In the genomic region with DNA sequence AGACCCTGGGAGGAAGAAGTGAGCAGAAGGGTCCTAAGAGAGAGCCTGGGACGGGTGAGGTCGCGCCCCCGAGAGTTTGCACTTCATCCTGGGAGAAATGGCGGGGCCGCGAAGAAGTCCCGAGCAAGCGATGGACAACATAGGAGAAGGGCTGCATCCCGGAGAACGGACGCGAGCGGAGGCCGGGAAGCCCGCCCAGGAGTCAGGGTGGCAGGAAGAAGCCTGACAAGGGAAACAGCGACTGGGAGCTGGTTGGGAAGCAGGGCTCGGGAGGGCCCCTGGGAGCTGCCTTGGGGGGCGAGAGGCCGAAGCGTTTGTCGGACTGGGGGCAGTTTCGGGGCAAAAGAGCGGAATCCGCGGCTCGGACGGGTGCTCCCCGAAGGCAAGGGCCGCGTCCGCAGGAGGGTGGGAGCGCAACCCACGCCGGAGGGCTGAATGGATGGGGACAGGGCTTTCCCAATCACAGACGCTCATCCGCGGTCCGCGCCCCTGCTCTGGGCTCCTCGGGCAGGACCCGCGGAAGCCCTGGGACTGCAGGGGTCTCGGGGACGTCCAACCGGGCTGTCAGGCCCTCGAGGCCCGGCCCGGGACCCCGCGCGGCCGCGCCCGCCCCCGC, we compare ENCODE assay signal across 6 cellular contexts. TPM values are rescaled to one million over a fixed set of nuclear protein-coding genes. Genes with fewer than 3 reads are reported as not detected.
DNase-seq lines count a peak whose midpoint lies in the region; ATAC-seq and TF ChIP-seq lines count a peak whose summit lies in the region.

No MANE protein-coding gene starts in this region.

- H3K4me3 ChIP-seq in adrenal gland (peak overlapping the region; percentile 32 to 77 (median 63)), mucosa of rectum (ENCODE audit: low read length in 2 of 2) (peak overlapping the region; percentile 84 to 90)

- H3K27me3 ChIP-seq in adrenal gland (no peaks in the 10 kb centered on the region), mucosa of rectum (ENCODE audit: control insufficient read depth in 2 of 2, insufficient read depth in 2 of 2, low read length in 2 of 2) (no peaks in the 10 kb centered on the region)

- peaks cover 18 to 26% of the 10 kb centered on the region in 2 donors for H3K4me1 ChIP-seq in adrenal gland (replicated peaks in 1 of 2)
- H3K4me1 ChIP-seq in mucosa of rectum (ENCODE audit: control insufficient read depth in 2 of 2, insufficient read depth in 2 of 2, low read length in 2 of 2): peaks cover 20 to 28% of the 10 kb centered on the region in 2 donors

- H3K36me3 ChIP-seq in adrenal gland (replicated peaks in 1 of 2) (peaks cover 0 to 9% of the 10 kb centered on the region in 2 donors), mucosa of rectum (ENCODE audit: control insufficient read depth in 2 of 2, insufficient read depth in 2 of 2, low read length in 2 of 2) (peaks cover 0 to 4% of the 10 kb centered on the region in 2 donors)

- ATAC-seq in HG02588 (IDR thresholded peaks at IDR 0.05; ENCODE audit: unreplicated experiment): peak; percentile 13
- no peak for ATAC-seq in HG03095 (IDR thresholded peaks at IDR 0.05; ENCODE audit: unreplicated experiment)

- 0% methylated on average over 14 to 52 of the region's 56 CpGs for WGBS in adrenal gland, 4 donors

- peak overlapping the region; percentile 84 to 93 for H3K9ac ChIP-seq in mucosa of rectum (ENCODE audit: low read depth in 1 of 2, low read length in 2 of 2)

- peak overlapping the region in 4 of 5 donors; percentile 70 to 96 (median 79) for H3K27ac ChIP-seq in adrenal gland
- peak overlapping the region; percentile 81 to 82 for H3K27ac ChIP-seq in mucosa of rectum (ENCODE audit: low read depth in 2 of 2, low read length in 2 of 2)

- TF ChIP-seq CTCF in adrenal gland (IDR thresholded peaks at IDR 0.05): no peak

- H3K9me3 ChIP-seq in adrenal gland (replicated peaks in 1 of 3) (no peaks in the 10 kb centered on the region), mucosa of rectum (ENCODE audit: control insufficient read depth in 2 of 2, low read length in 2 of 2) (no peaks in the 10 kb centered on the region)

- no peak for TF ChIP-seq POLR2A in adrenal gland (IDR thresholded peaks at IDR 0.05)

- intact Hi-C loops in adrenal gland (cut with DNase I): no loop called here

- DNase-seq in 8988T: peak; percentile 36
- DNase-seq in adrenal gland: peak in 1 of 7 donors; percentile 43
- DNase-seq in NCI-H446 treated with DMSO at 0.1 percent for 48 hours (lab: John Stamatoyannopoulos, UW): no peak

RNA-seq across cellular contexts. Expression of a gene that starts 0.5 kb away (rescaled TPM):
- 100 to 1,000 TPM in 4 of 8 donors, 10 to 100 TPM in 4; 60.1 to 145 (median 99.4) TPM for total RNA-seq in adrenal gland
- polyA plus RNA-seq in adrenal gland: 100 to 1,000 TPM in 2 of 3 donors, 1 to 10 TPM in 1; 2.5 to 235 (median 195) TPM

RNA-seq across cellular contexts. Expression of a gene that starts 20.4 kb away (rescaled TPM):
- 10 to 100 TPM in 3 of 8 donors, 1 to 10 TPM in 5; 4.7 to 29.6 (median 9.2) TPM for total RNA-seq in adrenal gland
- polyA plus RNA-seq in adrenal gland: 1 to 10 TPM in 2 of 3 donors, not detected in 1; 8.1 to 8.3 TPM

RNA-seq across cellular contexts. Expression of a gene that starts 20.4 kb away (rescaled TPM):
- 100 to 1,000 TPM in 3 of 8 donors, 10 to 100 TPM in 5; 47.8 to 192 (median 84.8) TPM for total RNA-seq in adrenal gland
- polyA plus RNA-seq in adrenal gland: 10 to 100 TPM; 13.5 to 43.8 (median 22.7) TPM

RNA-seq across cellular contexts. Expression of a gene that starts 21.4 kb away (rescaled TPM):
- total RNA-seq in adrenal gland: 10 to 100 TPM in 7 of 8 donors, 1 to 10 TPM in 1; 7.1 to 28.1 (median 18.3) TPM
- polyA plus RNA-seq in adrenal gland: 10 to 100 TPM in 1 of 3 donors, 1 to 10 TPM in 2; 2.0 to 12.9 (median 6.9) TPM

RNA-seq across cellular contexts. Expression of a gene that starts 36.5 kb away (rescaled TPM):
- total RNA-seq in adrenal gland: 10 to 100 TPM; 14.4 to 98.8 (median 44.5) TPM
- 100 to 1,000 TPM in 2 of 3 donors, 10 to 100 TPM in 1; 18.4 to 155 (median 150) TPM for polyA plus RNA-seq in adrenal gland
